Comparison of ENCODE assay signal across 10 cellular contexts in the genomic region with DNA sequence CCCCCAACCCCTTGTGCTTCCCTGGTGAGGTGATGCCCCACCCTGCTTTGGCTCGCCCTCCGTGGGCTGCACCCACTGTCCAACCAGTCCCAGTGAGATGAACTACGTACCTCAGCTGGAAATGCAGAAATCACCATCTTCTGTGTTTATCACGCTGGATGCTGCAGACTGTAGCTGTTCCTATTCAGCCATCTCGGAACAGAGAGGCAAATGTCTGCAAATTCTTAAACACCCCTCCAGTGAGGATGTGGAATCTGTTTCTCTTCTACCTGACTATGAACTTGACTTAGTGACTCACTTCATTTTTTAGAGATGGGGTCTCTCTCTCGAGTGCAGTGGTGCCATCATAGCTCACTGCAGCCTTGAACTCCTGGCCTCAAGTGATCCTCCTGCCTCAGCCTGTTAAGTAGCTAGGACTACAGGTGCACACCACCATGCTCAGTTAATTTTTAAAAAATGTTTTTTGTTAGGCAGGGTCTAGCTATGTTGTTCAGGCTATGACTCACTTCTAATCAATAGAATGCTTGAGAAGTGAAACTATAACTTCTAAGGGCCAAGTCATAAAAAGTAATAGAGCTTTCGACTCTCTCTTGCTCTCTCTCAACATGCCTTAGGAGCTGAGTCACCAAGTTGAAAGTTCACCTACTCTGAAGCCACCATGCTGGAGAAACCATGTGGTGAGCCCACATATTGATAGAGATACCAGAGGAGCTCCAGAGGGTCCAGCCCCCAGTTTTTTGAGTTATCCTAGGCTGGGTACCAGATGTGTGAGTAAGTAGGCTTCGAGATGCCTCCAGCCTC. TPM values are rescaled to one million over a fixed set of nuclear protein-coding genes. Genes with fewer than 3 reads are reported as not detected.
A peak's percentile ranks its signal among the peaks of the same experiment; 100 is the strongest.
DNase-seq lines count a peak whose midpoint lies in the region; ATAC-seq, FAIRE-seq and TF ChIP-seq lines count a peak whose summit lies in the region.
"Had no signal": no experiment of that assay in that cellular context is flagged by ENCODE, and none has a peak within 500 bp of the region (broad histone marks: within the 10 kb centered on the region; RNA-seq: fewer than 3 reads in every experiment).

No MANE protein-coding gene starts in this region.

- H3K4me1 ChIP-seq in astrocyte (ENCODE audit: insufficient read depth, low read length): no peaks in the 10 kb centered on the region
- no peaks in the 10 kb centered on the region for H3K4me1 ChIP-seq in right atrium auricular region
- H3K4me1 ChIP-seq: SJSA1 had no signal

- peak overlapping the region; percentile 87 for H3K27ac Mint-ChIP-seq in activated T-cell treated with anti-CD3 and anti-CD28 coated beads, Interleukin-2, amount 50 U/mL, for 24 hours
- H3K27ac Mint-ChIP-seq in astrocyte (ENCODE audit: unreplicated experiment): peak overlapping the region; percentile 26

- no peaks in the 10 kb centered on the region for H3K36me3 Mint-ChIP-seq in activated T-cell treated with anti-CD3 and anti-CD28 coated beads, Interleukin-2, amount 50 U/mL, for 24 hours (ENCODE audit: low read depth)
- no peaks in the 10 kb centered on the region for H3K36me3 Mint-ChIP-seq in astrocyte (ENCODE audit: low read depth, unreplicated experiment)

- no peak overlapping the region for H3K4me3 ChIP-seq in astrocyte (ENCODE audit: insufficient read depth, low read depth, low read length)
- H3K4me3 ChIP-seq in right atrium auricular region: no peak overlapping the region
- H3K4me3 ChIP-seq: SJSA1 had no signal

- no peak overlapping the region for H2AFZ ChIP-seq in astrocyte (ENCODE audit: low read depth, low read length)

- H3K27me3 ChIP-seq in astrocyte (ENCODE audit: insufficient read depth, low read length): no peaks in the 10 kb centered on the region
- H3K27me3 ChIP-seq in right atrium auricular region: no peaks in the 10 kb centered on the region
- H3K27me3 ChIP-seq: SJSA1 had no signal

- peak; percentile 97 for ATAC-seq in stimulated activated naive CD8-positive, alpha-beta T cell treated with anti-CD3 and anti-CD28 coated beads, Interleukin-15, Interleukin-2, amounts not matched to agents 100 U/mL and 50 U/mL, for 24 hours

- no peak for TF ChIP-seq CTCF in astrocyte (IDR thresholded peaks at IDR 0.05; ENCODE audit: insufficient read depth, low read depth, low read length)
- TF ChIP-seq CTCF in right atrium auricular region (IDR thresholded peaks at IDR 0.05): no peak

- H3K9me3 ChIP-seq in astrocyte (ENCODE audit: insufficient read depth, low read depth, low read length) (no peaks in the 10 kb centered on the region), right atrium auricular region (no peaks in the 10 kb centered on the region)
- H3K9me3 ChIP-seq: SJSA1 had no signal

- H3K4me3 Mint-ChIP-seq in activated T-cell treated with anti-CD3 and anti-CD28 coated beads, Interleukin-2, amount 50 U/mL, for 24 hours: peak overlapping the region; percentile 23
- no peak overlapping the region for H3K4me3 Mint-ChIP-seq in astrocyte (ENCODE audit: unreplicated experiment)

- H3K79me2 ChIP-seq in astrocyte (ENCODE audit: insufficient read depth, low read length): no peaks in the 10 kb centered on the region

- H3K36me3 ChIP-seq in astrocyte (ENCODE audit: insufficient read depth, low read length): no peaks in the 10 kb centered on the region
- H3K36me3 ChIP-seq in right atrium auricular region: no peaks in the 10 kb centered on the region
- H3K36me3 ChIP-seq: SJSA1 had no signal

- H3K4me2 ChIP-seq in astrocyte (ENCODE audit: low read length): no peak overlapping the region

- DNase-seq in activated T-cell treated with anti-CD3 and anti-CD28 coated beads, Interleukin-2, amount 50 U/mL, for 24 hours: no peak
- DNase-seq in activated T-cell treated with anti-CD3 and anti-CD28 coated beads, Interleukin-2, amount 50 U/mL, for 1 hour: no peak
- DNase-seq in HS-5 (ENCODE audit: low read depth) (peak; percentile 86), astrocyte (ENCODE audit: low read depth) (peak; percentile 72), NCI-H2081 (lab: John Stamatoyannopoulos, UW) (no peak), NCI-H774 (lab: John Stamatoyannopoulos, UW) (no peak), right atrium auricular region (ENCODE audit: low spot score) (no peak)
- peak; percentile 33 for DNase-seq in stimulated activated naive CD8-positive, alpha-beta T cell treated with anti-CD3 and anti-CD28 coated beads, Interleukin-15, Interleukin-2, amounts not matched to agents 100 U/mL and 50 U/mL, for 24 hours

- H3K27me3 Mint-ChIP-seq in activated T-cell treated with anti-CD3 and anti-CD28 coated beads, Interleukin-2, amount 50 U/mL, for 24 hours: peaks cover 5% of the 10 kb centered on the region
- no peaks in the 10 kb centered on the region for H3K27me3 Mint-ChIP-seq in astrocyte (ENCODE audit: low read depth, unreplicated experiment)

- no peaks in the 10 kb centered on the region for H4K20me1 ChIP-seq in astrocyte (ENCODE audit: insufficient read depth, low read length)

- FAIRE-seq in astrocyte (lab: Jason Lieb, UNC): no peak

- H3K4me1 Mint-ChIP-seq in activated T-cell treated with anti-CD3 and anti-CD28 coated beads, Interleukin-2, amount 50 U/mL, for 24 hours (ENCODE audit: low read depth): peaks cover 16% of the 10 kb centered on the region
- H3K4me1 Mint-ChIP-seq in astrocyte (ENCODE audit: low read depth, unreplicated experiment): peaks cover 9% of the 10 kb centered on the region

- H3K9me3 Mint-ChIP-seq in activated T-cell treated with anti-CD3 and anti-CD28 coated beads, Interleukin-2, amount 50 U/mL, for 24 hours: no peaks in the 10 kb centered on the region
- no peaks in the 10 kb centered on the region for H3K9me3 Mint-ChIP-seq in astrocyte (ENCODE audit: unreplicated experiment)

- H3K27ac ChIP-seq in astrocyte (ENCODE audit: low read depth, low read length) (no peak overlapping the region), right atrium auricular region (no peak overlapping the region)
- H3K27ac ChIP-seq: C4-2B, SJSA1 had no signal

- H3K9ac ChIP-seq in astrocyte (ENCODE audit: low read length): no peak overlapping the region

RNA-seq across cellular contexts. Expression of a gene that starts 11.5 kb away (rescaled TPM):
- total RNA-seq in astrocyte (148 and 163 TPM in 2 replicates), right atrium auricular region (10 to 100 TPM in 1 of 2 donors, 1 to 10 TPM in 1; 9.5 to 13.5 TPM)

Comparison
In these comparisons a context has a peak if more than half of its experiments do, and no peak if none do; other contexts are left out.
1. DNase-seq: peak in HS-5 (single experiment), astrocyte (single experiment) and stimulated activated naive CD8-positive, alpha-beta T cell treated with anti-CD3 and anti-CD28 coated beads, Interleukin-15, Interleukin-2, amounts not matched to agents 100 U/mL and 50 U/mL, for 24 hours (single experiment); none in activated T-cell treated with anti-CD3 and anti-CD28 coated beads, Interleukin-2, amount 50 U/mL, for 24 hours (single experiment), activated T-cell treated with anti-CD3 and anti-CD28 coated beads, Interleukin-2, amount 50 U/mL, for 1 hour (single experiment), NCI-H2081 (0 of 2), NCI-H774 (single experiment) and right atrium auricular region (single experiment).
2. RNA of a gene that starts 11.5 kb away (total RNA-seq): 148 to 163 TPM in astrocyte; 9.5 to 13.5 TPM in right atrium auricular region; every median in the first group is over 10 times any median in the second.